Comparison of ENCODE assay signal across 8 cellular contexts in genomic region chr1:171715813-171716251, GRCh38. TPM values are rescaled to one million over a fixed set of nuclear protein-coding genes. Genes with fewer than 3 reads are reported as not detected.
A peak's percentile ranks its signal among the peaks of the same experiment; 100 is the strongest.
DNase-seq lines count a peak whose midpoint lies in the region; ATAC-seq and TF ChIP-seq lines count a peak whose summit lies in the region.

No MANE protein-coding gene starts in this region.

- H3K4me3 ChIP-seq in Caco-2 (ENCODE audit: low read depth, low read length) = no peak overlapping the region
- H3K4me3 ChIP-seq in mammary epithelial cell (replicated peaks in 1 of 3; ENCODE audit: insufficient read depth in 1 of 3, low read depth in 2 of 3, low read length in 3 of 3) = no peak overlapping the region
- no peak overlapping the region for H3K4me3 ChIP-seq in mesendoderm (ENCODE audit: low read length)

- WGBS in mammary epithelial cell (ENCODE audit: low coverage, missing lambda C conversion rate) = 75% methylated on average over 3 of the region's 3 CpGs
- no CpG with 5 or more reads among the region's 3 CpGs for WGBS in mesendoderm (ENCODE audit: extremely low coverage, insufficient coverage, low lambda C conversion rate)

- no peak overlapping the region for H3K23ac ChIP-seq in mesendoderm (ENCODE audit: low read length)

- CTCF ChIA-PET in Caco-2 (lab: Charles Lee) = interaction anchor here (0.6 to 4.7 kb wide), 4 partner anchors 72 to 749 kb away, joined by 3 to 66 read pairs (median 4); no protein-coding TSS in a partner anchor
- CTCF ChIA-PET in mammary epithelial cell (lab: Charles Lee; ENCODE audit: low non-redundant PET) = interaction anchor here (0.6 to 1.0 kb wide), 4 partner anchors 18 to 402 kb away, joined by 3 to 10 read pairs (median 4); partner anchors contain the start of gene FMO4
- CTCF ChIA-PET in T-cell (lab: Charles Lee) = interaction anchor here (0.6 to 1.3 kb wide), 6 partner anchors 8 to 801 kb away, joined by 3 to 4 read pairs (median 3); partner anchors contain the start of gene VAMP4 (in 1 of the 2)

- no peaks in the 10 kb centered on the region for H3K9me3 ChIP-seq in Caco-2
- H3K9me3 ChIP-seq in mammary epithelial cell (replicated peaks; ENCODE audit: insufficient read depth, low read length) = no peaks in the 10 kb centered on the region

- H3K36me3 ChIP-seq in Caco-2 (ENCODE audit: control insufficient read depth, insufficient read depth, low read length) (no peaks in the 10 kb centered on the region), mammary epithelial cell (ENCODE audit: insufficient read depth, low read length) (no peaks in the 10 kb centered on the region), mesendoderm (ENCODE audit: control insufficient read depth, insufficient read depth, low read length) (no peaks in the 10 kb centered on the region)

- in situ Hi-C loops in mammary epithelial cell (cut with MboI; ENCODE audit: low sequenced_read_pairs in 2 of 2) = no loop called here

- H4K8ac ChIP-seq in mesendoderm (ENCODE audit: low read depth, low read length) = no peak overlapping the region

- H3K9ac ChIP-seq in mammary epithelial cell (ENCODE audit: insufficient read depth, low read length) = no peak overlapping the region
- H3K9ac ChIP-seq in mesendoderm (ENCODE audit: low read length) = no peak overlapping the region

- no peak overlapping the region for H3K4ac ChIP-seq in mesendoderm (ENCODE audit: low read depth, low read length)

- H3K27me3 ChIP-seq in Caco-2 (replicated peaks; ENCODE audit: control insufficient read depth, insufficient read depth, low read length) (no peaks in the 10 kb centered on the region), mammary epithelial cell (ENCODE audit: insufficient read depth, low read length) (no peaks in the 10 kb centered on the region), mesendoderm (ENCODE audit: insufficient read depth, low read length, poor library complexity) (no peaks in the 10 kb centered on the region)

- no peak overlapping the region for H4K5ac ChIP-seq in mesendoderm (ENCODE audit: low read length)

- H3K4me3 Mint-ChIP-seq in Caco-2 (ENCODE audit: unreplicated experiment) = no peak overlapping the region
- H3K4me3 Mint-ChIP-seq in T-cell = no peak overlapping the region

- H3K27me3 Mint-ChIP-seq in Caco-2 (ENCODE audit: insufficient read depth, unreplicated experiment) (no peaks in the 10 kb centered on the region), T-cell (no peaks in the 10 kb centered on the region)

- intact Hi-C loops in Caco-2 (cut with micrococcal nuclease; ENCODE audit: unreplicated experiment) (loop anchor here (1.0 to 10.0 kb wide), 4 partner anchors 71 to 471 kb away; partner anchors contain the start of genes FMO1 and PRRC2C), mammary epithelial cell (cut with micrococcal nuclease) (loop anchor here (1.0 kb wide), 1 partner anchor 71 kb away; no protein-coding TSS in a partner anchor)

- POLR2A ChIA-PET in Caco-2 (lab: Charles Lee) (interaction anchor here (0.5 kb wide), 1 partner anchor 83 kb away, joined by 3 read pairs; no protein-coding TSS in a partner anchor), T-cell (lab: Charles Lee) (no interaction called here)

- TF ChIP-seq CTCF in Caco-2 (IDR thresholded peaks at IDR 0.05; ENCODE audit: insufficient read depth in 1 of 2, low read depth in 1 of 2, low read length in 1 of 2, severe bottlenecking in 1 of 2, unreplicated experiment in 1 of 2) (peak; percentile 13 to 53), LNCAP (IDR thresholded peaks at IDR 0.05) (peak; percentile 75), mammary epithelial cell (conservative IDR thresholded peaks at IDR 0.05 in 1 of 2, IDR thresholded peaks at IDR 0.05 in 1 of 2; ENCODE audit: extremely low read depth in 1 of 2, insufficient read depth in 1 of 2, low read depth in 1 of 2, low read length in 2 of 2) (peak; percentile 33 to 34)

- peaks cover 7% of the 10 kb centered on the region for H3K9me3 Mint-ChIP-seq in Caco-2 (ENCODE audit: unreplicated experiment)
- no peaks in the 10 kb centered on the region for H3K9me3 Mint-ChIP-seq in T-cell

- no peak overlapping the region for H2BK120ac ChIP-seq in mesendoderm (ENCODE audit: low read depth, low read length)

- no peak overlapping the region for H2AFZ ChIP-seq in mammary epithelial cell (ENCODE audit: low read depth, low read length)

- H3K27ac ChIP-seq in mammary epithelial cell (ENCODE audit: insufficient read depth, low read depth, low read length) = no peak overlapping the region
- no peak overlapping the region for H3K27ac ChIP-seq in mesendoderm (ENCODE audit: low read depth, low read length)

- ATAC-seq in HG03565 (IDR thresholded peaks at IDR 0.05; ENCODE audit: unreplicated experiment) = no peak
- ATAC-seq in T-cell (replicated peaks in 1 of 4) = no peak

- H3K79me1 ChIP-seq in mesendoderm (ENCODE audit: low read length) = no peaks in the 10 kb centered on the region

- dilution Hi-C loops in mammary epithelial cell (cut with HindIII; ENCODE audit: low sequenced_read_pairs) = no loop called here

- H3K4me1 Mint-ChIP-seq in Caco-2 (ENCODE audit: low read depth, unreplicated experiment) (no peaks in the 10 kb centered on the region), T-cell (peaks cover 12 to 20% (median 18%) of the 10 kb centered on the region in 3 donors)

- no peak overlapping the region for H3K18ac ChIP-seq in mesendoderm (ENCODE audit: low read length)

- H3K4me2 ChIP-seq in mammary epithelial cell (ENCODE audit: insufficient read depth, low read depth, low read length) (no peak overlapping the region), mesendoderm (ENCODE audit: low read length) (no peak overlapping the region)

- H3K56ac ChIP-seq in mesendoderm (ENCODE audit: low read length) = no peak overlapping the region

- H3K36me3 Mint-ChIP-seq in Caco-2 (ENCODE audit: insufficient read depth, unreplicated experiment) = no peaks in the 10 kb centered on the region
- peaks cover 44% of the 10 kb centered on the region for H3K36me3 Mint-ChIP-seq in T-cell

- no peak overlapping the region for H3K27ac Mint-ChIP-seq in Caco-2 (ENCODE audit: unreplicated experiment)
- no peak overlapping the region for H3K27ac Mint-ChIP-seq in T-cell

- no TSS peak for BruUV-seq in Caco-2 (replicated peaks; lab: Mats Ljungman, UMichigan)
- BruUV-seq in mammary epithelial cell (replicated peaks; lab: Mats Ljungman, UMichigan) = no TSS peak

- H3K4me1 ChIP-seq in Caco-2 (no peaks in the 10 kb centered on the region), mammary epithelial cell (ENCODE audit: insufficient read depth, low read length) (peaks cover 3% of the 10 kb centered on the region), mesendoderm (ENCODE audit: control insufficient read depth, low read depth, low read length) (no peaks in the 10 kb centered on the region)

- no peak overlapping the region for H2BK15ac ChIP-seq in mesendoderm (replicated peaks; ENCODE audit: low read depth)

- H2BK5ac ChIP-seq in mesendoderm (ENCODE audit: low read length) = no peak overlapping the region

- H3K79me2 ChIP-seq in mammary epithelial cell (ENCODE audit: insufficient read depth, low read length) (no peaks in the 10 kb centered on the region), mesendoderm (ENCODE audit: control insufficient read depth, insufficient read depth, low read length) (no peaks in the 10 kb centered on the region)

- peak in 1 of 2 experiments; percentile 8 for DNase-seq in Caco-2
- peak; percentile 5 for DNase-seq in mammary epithelial cell
- peak; percentile 6 for DNase-seq in mesendoderm
- DNase-seq in hypothalamus (lab: John Stamatoyannopoulos, UW) = no peak
- DNase-seq in UCSD-AML1 (lab: John Stamatoyannopoulos, UW; ENCODE audit: unreplicated experiment) = no peak
- DNase-seq in T-cell = no peak

- no peak overlapping the region for H2AK5ac ChIP-seq in mesendoderm (ENCODE audit: low read length)

- no peaks in the 10 kb centered on the region for H4K20me1 ChIP-seq in mammary epithelial cell (ENCODE audit: insufficient read depth, low read length)

RNA-seq across cellular contexts. Expression of gene VAMP4, which starts 26.0 kb away (rescaled TPM):
- total RNA-seq in Caco-2 (2022) = 4.3 and 4.9 TPM in 2 replicates
- total RNA-seq in mammary epithelial cell = 10 to 100 TPM in 1 of 2 donors, 1 to 10 TPM in 1; 6.7 to 13.8 TPM
- polyA plus RNA-seq in mammary epithelial cell = 2.7 TPM
- polyA minus RNA-seq in mammary epithelial cell = 3.4 TPM
- 4.2 TPM for polyA plus RNA-seq in mesendoderm (2013, experiment 1 of 2)
- 4.0 TPM for polyA plus RNA-seq in mesendoderm (2013, experiment 2 of 2)
- total RNA-seq in T-cell = 10 to 100 TPM; 17.8 to 39.9 (median 33.9) TPM

Comparison
In these comparisons a context has a peak if more than half of its experiments do, and no peak if none do; other contexts are left out.
1. DNase-seq: peak in mammary epithelial cell (single experiment) and mesendoderm (single experiment); none in hypothalamus (0 of 51), UCSD-AML1 (single experiment) and T-cell (0 of 34).
2. Peak in every context shown above with its lines, with median percentiles within 50 percentile points of each other: CTCF ChIP-seq.